In the genomic region with DNA sequence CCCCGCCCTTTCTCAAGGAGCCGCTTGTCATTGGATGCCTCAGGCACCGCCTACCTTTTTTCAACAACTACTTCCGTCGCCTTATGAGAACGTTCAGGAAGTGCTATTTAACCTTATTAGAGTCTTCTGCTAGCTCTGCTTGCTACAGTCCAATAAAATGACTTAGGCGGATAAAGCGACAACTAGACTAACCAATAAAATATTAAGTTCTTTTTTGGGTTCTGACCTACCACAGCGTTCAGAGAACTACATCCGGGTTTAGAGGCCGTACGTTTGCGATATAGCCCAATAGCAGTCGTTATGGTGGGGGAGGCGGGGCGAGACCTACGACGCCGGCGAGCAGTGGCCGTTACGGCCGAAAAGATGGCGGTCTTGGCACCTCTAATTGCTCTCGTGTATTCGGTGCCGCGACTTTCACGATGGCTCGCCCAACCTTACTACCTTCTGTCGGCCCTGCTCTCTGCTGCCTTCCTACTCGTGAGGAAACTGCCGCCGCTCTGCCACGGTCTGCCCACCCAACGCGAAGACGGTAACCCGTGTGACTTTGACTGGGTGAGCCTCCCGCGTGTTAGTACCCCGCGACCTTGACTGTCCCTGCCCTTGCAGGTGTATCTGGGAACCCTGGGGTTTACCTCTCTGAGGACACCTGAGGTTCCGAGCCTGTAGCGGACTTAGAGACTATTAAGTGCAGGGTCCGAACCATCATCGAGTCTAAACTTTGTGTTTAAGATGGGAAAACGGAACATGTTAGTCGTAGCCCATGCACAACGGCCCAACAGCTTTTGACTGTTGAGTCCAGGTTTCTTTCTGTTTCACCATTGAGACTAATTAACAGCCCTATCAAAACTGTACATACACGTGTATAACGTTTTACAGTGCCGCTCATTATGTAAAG, we compare ENCODE assay signal across 8 cellular contexts. TPM values are rescaled to one million over a fixed set of nuclear protein-coding genes. Genes with fewer than 3 reads are reported as not detected.
DNase-seq lines count a peak whose midpoint lies in the region; ATAC-seq and TF ChIP-seq lines count a peak whose summit lies in the region.

A gene with protein sequence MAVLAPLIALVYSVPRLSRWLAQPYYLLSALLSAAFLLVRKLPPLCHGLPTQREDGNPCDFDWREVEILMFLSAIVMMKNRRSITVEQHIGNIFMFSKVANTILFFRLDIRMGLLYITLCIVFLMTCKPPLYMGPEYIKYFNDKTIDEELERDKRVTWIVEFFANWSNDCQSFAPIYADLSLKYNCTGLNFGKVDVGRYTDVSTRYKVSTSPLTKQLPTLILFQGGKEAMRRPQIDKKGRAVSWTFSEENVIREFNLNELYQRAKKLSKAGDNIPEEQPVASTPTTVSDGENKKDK (plus strand): TSS at position 338 of the 895 bp plus-strand sequence. CDS start 26 bp downstream, at position 364.

- H3K36me3 Mint-ChIP-seq in natural killer cell treated with Interleukin-12 subunit alpha and Interleukin-12 subunit beta and Interleukin-15 and Interleukin-18, amount 100 ng/mL, for 72 hours, result peaks cover 4% of the 10 kb centered on the region

- no peaks in the 10 kb centered on the region for H3K27me3 ChIP-seq in H7 (ENCODE audit: control insufficient read depth, insufficient read depth, low read length)

- peak; percentile 95 to 97 for ATAC-seq in natural killer cell treated with Interleukin-12 subunit alpha and Interleukin-12 subunit beta and Interleukin-15 and Interleukin-18, amount 100 ng/mL, for 72 hours
- ATAC-seq in stimulated activated naive CD8-positive, alpha-beta T cell treated with anti-CD3 and anti-CD28 coated beads, Interleukin-15, Interleukin-2, amounts not matched to agents 100 U/mL and 50 U/mL, for 24 hours, result peak; percentile 95

- no peaks in the 10 kb centered on the region for H3K27me3 Mint-ChIP-seq in natural killer cell treated with Interleukin-12 subunit alpha and Interleukin-12 subunit beta and Interleukin-15 and Interleukin-18, amount 100 ng/mL, for 72 hours

- DNase-seq in ELF-1 (ENCODE audit: low read depth, low spot score) (peak; percentile 97), H7 (peak; percentile 93), M059J (ENCODE audit: low read depth) (peak; percentile 100), SHP77 (lab: John Stamatoyannopoulos, UW) (peak; percentile 93 to 97), fibroblast of pulmonary artery (ENCODE audit: low read depth) (peak; percentile 99)
- peak; percentile 84 for DNase-seq in activated effector memory CD4-positive, alpha-beta T cell treated with Interleukin-2 at 50 U/mL for 16 hours
- DNase-seq in natural killer cell treated with Interleukin-12 subunit alpha and Interleukin-12 subunit beta and Interleukin-15 and Interleukin-18, amount 100 ng/mL, for 72 hours (ENCODE audit: low spot score), result peak; percentile 93
- peak; percentile 89 for DNase-seq in stimulated activated naive CD8-positive, alpha-beta T cell treated with anti-CD3 and anti-CD28 coated beads, Interleukin-15, Interleukin-2, amounts not matched to agents 100 U/mL and 50 U/mL, for 24 hours

- peak within 1 kb of the TSS; percentile 93 for H3K4me3 ChIP-seq in H7 (ENCODE audit: insufficient read depth, low read depth, low read length)
- peak within 1 kb of the TSS; percentile 100 for H3K4me3 ChIP-seq in fibroblast of pulmonary artery (replicated peaks; ENCODE audit: low read depth, low read length)

- peak within 1 kb of the TSS; percentile 85 to 92 for H3K27ac Mint-ChIP-seq in natural killer cell treated with Interleukin-12 subunit alpha and Interleukin-12 subunit beta and Interleukin-15 and Interleukin-18, amount 100 ng/mL, for 72 hours

- no peaks in the 10 kb centered on the region for H3K36me3 ChIP-seq in H7 (replicated peaks; ENCODE audit: control insufficient read depth, insufficient read depth, low read length)

- H3K9me3 Mint-ChIP-seq in natural killer cell treated with Interleukin-12 subunit alpha and Interleukin-12 subunit beta and Interleukin-15 and Interleukin-18, amount 100 ng/mL, for 72 hours, result no peaks in the 10 kb centered on the region

- H3K4me3 Mint-ChIP-seq in natural killer cell treated with Interleukin-12 subunit alpha and Interleukin-12 subunit beta and Interleukin-15 and Interleukin-18, amount 100 ng/mL, for 72 hours, result peak within 1 kb of the TSS; percentile 99

- TF ChIP-seq CTCF in fibroblast of pulmonary artery (IDR thresholded peaks at IDR 0.05; ENCODE audit: low read length, missing control alignments), result no peak

- H3K4me1 Mint-ChIP-seq in natural killer cell treated with Interleukin-12 subunit alpha and Interleukin-12 subunit beta and Interleukin-15 and Interleukin-18, amount 100 ng/mL, for 72 hours (ENCODE audit: low read depth in 2 of 2), result peaks cover 34 to 41% of the 10 kb centered on the region in 2 donors

RNA-seq across cellular contexts. Expression of the gene that starts here (rescaled TPM):
- 75.3 and 93.9 TPM in 2 replicates for total RNA-seq in H7 (2014; rRNA removed; shearing (Covaris generic))
- 155 and 166 TPM in 2 replicates for total RNA-seq in M059J (2014; rRNA removed; shearing (Covaris generic))
- 10 to 100 TPM; 77.3 to 96.9 TPM for total RNA-seq in natural killer cell treated with Interleukin-12 subunit alpha and Interleukin-12 subunit beta and Interleukin-15 and Interleukin-18, amount 100 ng/mL, for 72 hours

Comparison
In these comparisons a context has a peak if more than half of its experiments do, and no peak if none do; other contexts are left out.
1. Peak in every context shown above with its lines: DNase-seq, ATAC-seq and H3K4me3 ChIP-seq.